In genomic region chr13:23506071-23506820, GRCh38 we compare ENCODE assay signal across 1 cellular context.
TF ChIP-seq lines count a peak whose summit lies in the region.

No MANE protein-coding gene starts in this region.

TF ChIP-seq in WTC11, 78 proteins besides CTCF, POLR2A, EP300 and RAD21 (continued from another document):
- TF ChIP-seq ZNF532 (CRISPR knock-in tag; IDR thresholded peaks at IDR 0.05; ENCODE audit: borderline replicate concordance): no peak
- no peak for TF ChIP-seq NFE2L1 (CRISPR knock-in tag; IDR thresholded peaks at IDR 0.05)
- TF ChIP-seq, protein P1, sequence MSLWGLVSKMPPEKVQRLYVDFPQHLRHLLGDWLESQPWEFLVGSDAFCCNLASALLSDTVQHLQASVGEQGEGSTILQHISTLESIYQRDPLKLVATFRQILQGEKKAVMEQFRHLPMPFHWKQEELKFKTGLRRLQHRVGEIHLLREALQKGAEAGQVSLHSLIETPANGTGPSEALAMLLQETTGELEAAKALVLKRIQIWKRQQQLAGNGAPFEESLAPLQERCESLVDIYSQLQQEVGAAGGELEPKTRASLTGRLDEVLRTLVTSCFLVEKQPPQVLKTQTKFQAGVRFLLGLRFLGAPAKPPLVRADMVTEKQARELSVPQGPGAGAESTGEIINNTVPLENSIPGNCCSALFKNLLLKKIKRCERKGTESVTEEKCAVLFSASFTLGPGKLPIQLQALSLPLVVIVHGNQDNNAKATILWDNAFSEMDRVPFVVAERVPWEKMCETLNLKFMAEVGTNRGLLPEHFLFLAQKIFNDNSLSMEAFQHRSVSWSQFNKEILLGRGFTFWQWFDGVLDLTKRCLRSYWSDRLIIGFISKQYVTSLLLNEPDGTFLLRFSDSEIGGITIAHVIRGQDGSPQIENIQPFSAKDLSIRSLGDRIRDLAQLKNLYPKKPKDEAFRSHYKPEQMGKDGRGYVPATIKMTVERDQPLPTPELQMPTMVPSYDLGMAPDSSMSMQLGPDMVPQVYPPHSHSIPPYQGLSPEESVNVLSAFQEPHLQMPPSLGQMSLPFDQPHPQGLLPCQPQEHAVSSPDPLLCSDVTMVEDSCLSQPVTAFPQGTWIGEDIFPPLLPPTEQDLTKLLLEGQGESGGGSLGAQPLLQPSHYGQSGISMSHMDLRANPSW (CRISPR knock-in tag; conservative IDR thresholded peaks at IDR 0.05; ENCODE audit: low read depth): no peak
